In the genomic region with DNA sequence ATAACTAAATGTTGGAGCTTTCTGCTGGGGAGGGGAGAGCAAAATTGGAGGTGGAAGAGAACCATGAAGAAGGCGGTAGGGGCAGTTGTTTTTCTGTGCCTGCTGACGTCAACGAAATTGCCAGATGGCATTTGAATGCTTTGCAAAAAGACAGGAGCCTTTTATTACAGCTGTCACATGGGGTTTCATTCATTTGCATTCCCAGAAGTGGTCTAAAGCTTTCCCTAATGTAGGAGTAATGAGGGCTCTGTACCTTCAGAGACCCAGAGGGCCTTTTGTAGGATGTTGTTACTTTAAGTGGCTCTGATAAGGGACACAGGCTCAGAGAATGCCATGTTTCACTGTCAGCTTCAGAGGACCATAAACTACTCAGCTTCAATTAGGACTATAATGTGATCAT, we compare ENCODE assay signal across 1 cellular context.
TF ChIP-seq lines count a peak whose summit lies in the region.

No MANE protein-coding gene starts in this region.

TF ChIP-seq in SK-N-SH treated with all-trans-retinoic acid at 6 μM for 48 hours, 23 proteins besides CTCF, POLR2A, EP300 and RAD21 (continued from another document):
- 0 out of 2 replicates have a peak, but pooled peaks have one; percentile 34 for TF ChIP-seq ZNF70 (CRISPR knock-in tag; IDR thresholded peaks at IDR 0.05)
- 0 out of 2 replicates have a peak, but pooled peaks have one; percentile 10 for TF ChIP-seq PPARA (CRISPR knock-in tag; IDR thresholded peaks at IDR 0.05; ENCODE audit: borderline replicate concordance)
- TF ChIP-seq TOX (CRISPR knock-in tag; IDR thresholded peaks at IDR 0.05; ENCODE audit: borderline replicate concordance), result no peak
- TF ChIP-seq, protein P1, sequence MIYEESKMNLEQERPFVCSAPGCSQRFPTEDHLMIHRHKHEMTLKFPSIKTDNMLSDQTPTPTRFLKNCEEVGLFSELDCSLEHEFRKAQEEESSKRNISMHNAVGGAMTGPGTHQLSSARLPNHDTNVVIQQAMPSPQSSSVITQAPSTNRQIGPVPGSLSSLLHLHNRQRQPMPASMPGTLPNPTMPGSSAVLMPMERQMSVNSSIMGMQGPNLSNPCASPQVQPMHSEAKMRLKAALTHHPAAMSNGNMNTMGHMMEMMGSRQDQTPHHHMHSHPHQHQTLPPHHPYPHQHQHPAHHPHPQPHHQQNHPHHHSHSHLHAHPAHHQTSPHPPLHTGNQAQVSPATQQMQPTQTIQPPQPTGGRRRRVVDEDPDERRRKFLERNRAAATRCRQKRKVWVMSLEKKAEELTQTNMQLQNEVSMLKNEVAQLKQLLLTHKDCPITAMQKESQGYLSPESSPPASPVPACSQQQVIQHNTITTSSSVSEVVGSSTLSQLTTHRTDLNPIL (CRISPR knock-in tag; IDR thresholded peaks at IDR 0.05; ENCODE audit: low read depth), result peak; percentile 66
- peak; percentile 92 for TF ChIP-seq TCF4 (CRISPR knock-in tag; IDR thresholded peaks at IDR 0.05; ENCODE audit: borderline replicate concordance)
- no peak for TF ChIP-seq RARB (CRISPR knock-in tag; IDR thresholded peaks at IDR 0.05)
